8 cellular contexts compared by ENCODE assay signal in the genomic region with DNA sequence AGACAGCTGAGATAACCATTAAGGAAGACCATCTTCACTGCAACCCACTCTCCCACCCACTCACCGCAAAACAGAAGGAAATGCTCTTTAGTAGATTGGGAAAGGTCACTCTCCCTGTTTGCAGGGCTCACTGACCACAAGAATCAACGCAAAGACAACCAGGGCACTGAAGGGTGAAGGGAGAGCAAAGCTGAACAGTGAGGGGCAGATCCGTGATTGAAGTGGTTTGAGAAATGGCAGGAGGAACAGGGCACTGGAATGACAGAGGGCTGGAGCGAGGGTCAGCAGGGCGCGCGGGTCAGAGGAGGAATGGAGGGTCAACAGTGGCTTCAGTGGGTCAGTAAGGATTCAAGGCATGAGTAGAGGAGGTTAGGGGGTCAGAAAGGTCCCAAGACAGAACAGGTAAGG. TPM values are rescaled to one million over a fixed set of nuclear protein-coding genes. Genes with fewer than 3 reads are reported as not detected.
DNase-seq lines count a peak whose midpoint lies in the region; ATAC-seq and TF ChIP-seq lines count a peak whose summit lies in the region.

No MANE protein-coding gene starts in this region.

- no peaks in the 10 kb centered on the region for H3K9me3 Mint-ChIP-seq in memory B cell

- H3K27me3 ChIP-seq in breast epithelium = no peaks in the 10 kb centered on the region

- H3K27ac ChIP-seq in breast epithelium (peak overlapping the region; percentile 93 to 97), urinary bladder (ENCODE audit: low read depth) (peak overlapping the region; percentile 87)

- WGBS in urinary bladder = under 1% methylated on average over 7 of the region's 7 CpGs

- TF ChIP-seq POLR2A in breast epithelium (IDR thresholded peaks at IDR 0.05) = no peak

- H3K4me3 ChIP-seq in breast epithelium (peak overlapping the region; percentile 81 to 92 (median 85)), urinary bladder (ENCODE audit: low read depth, low read length) (peak overlapping the region; percentile 58)

- intact Hi-C loops in breast epithelium (cut with DNase I; ENCODE audit: low total_unique reads) = no loop called here

- peaks cover 0 to 5% of the 10 kb centered on the region in 2 donors for H3K4me1 ChIP-seq in breast epithelium
- H3K4me1 ChIP-seq in urinary bladder (ENCODE audit: insufficient read depth) = no peaks in the 10 kb centered on the region

- H3K4me1 Mint-ChIP-seq in memory B cell = peaks cover 40% of the 10 kb centered on the region

- DNase-seq in NOMO-1 treated with DMSO at 0.1 percent for 48 hours (lab: John Stamatoyannopoulos, UW; ENCODE audit: unreplicated experiment) (peak; percentile 22), NOMO-1 (lab: John Stamatoyannopoulos, UW; ENCODE audit: unreplicated experiment in 2 of 2) (no peak), HuH-7.5 (ENCODE audit: low spot score) (peak; percentile 56), breast epithelium (ENCODE audit: low spot score in 2 of 2) (no peak), memory B cell (ENCODE audit: low spot score in 2 of 2) (no peak), NCI-H2107 treated with DMSO at 0.1 percent for 48 hours (lab: John Stamatoyannopoulos, UW; ENCODE audit: unreplicated experiment) (no peak)

- ATAC-seq in memory B cell (ENCODE audit: low read depth) (no peak), HG02759 (IDR thresholded peaks at IDR 0.05; ENCODE audit: unreplicated experiment) (no peak)

- no peaks in the 10 kb centered on the region for H3K27me3 Mint-ChIP-seq in memory B cell

- TF ChIP-seq CTCF in breast epithelium (IDR thresholded peaks at IDR 0.05) = no peak

- H3K9me3 ChIP-seq in breast epithelium = no peaks in the 10 kb centered on the region

- H3K27ac Mint-ChIP-seq in memory B cell = peak overlapping the region; percentile 98

- H3K4me3 Mint-ChIP-seq in memory B cell = peak overlapping the region; percentile 100

- H3K36me3 ChIP-seq in breast epithelium = no peaks in the 10 kb centered on the region
- no peaks in the 10 kb centered on the region for H3K36me3 ChIP-seq in urinary bladder (ENCODE audit: insufficient read depth)

- peaks cover 7% of the 10 kb centered on the region for H3K36me3 Mint-ChIP-seq in memory B cell

RNA-seq across cellular contexts. Expression of gene MESD, which starts 0.5 kb away (rescaled TPM):
- total RNA-seq in breast epithelium = 10 to 100 TPM; 17.1 to 32.9 (median 27.2) TPM
- 24.8 TPM for total RNA-seq in urinary bladder
- 17.7 TPM for polyA plus RNA-seq in urinary bladder

RNA-seq across cellular contexts. Expression of gene TLNRD1, which starts 11.6 kb away (rescaled TPM):
- total RNA-seq in breast epithelium (10 to 100 TPM; 15.1 to 21.6 (median 16.8) TPM), urinary bladder (3.8 TPM)
- polyA plus RNA-seq in urinary bladder = 14.0 TPM

Comparison
In these comparisons a context has a peak if more than half of its experiments do, and no peak if none do; other contexts are left out.
1. DNase-seq: peak in NOMO-1 treated with DMSO at 0.1 percent for 48 hours (single experiment) and HuH-7.5 (single experiment); none in NOMO-1 (0 of 2), breast epithelium (0 of 2), memory B cell (0 of 2) and NCI-H2107 treated with DMSO at 0.1 percent for 48 hours (single experiment).